ENCODE assay signal across 1 cellular context in the genomic region with DNA sequence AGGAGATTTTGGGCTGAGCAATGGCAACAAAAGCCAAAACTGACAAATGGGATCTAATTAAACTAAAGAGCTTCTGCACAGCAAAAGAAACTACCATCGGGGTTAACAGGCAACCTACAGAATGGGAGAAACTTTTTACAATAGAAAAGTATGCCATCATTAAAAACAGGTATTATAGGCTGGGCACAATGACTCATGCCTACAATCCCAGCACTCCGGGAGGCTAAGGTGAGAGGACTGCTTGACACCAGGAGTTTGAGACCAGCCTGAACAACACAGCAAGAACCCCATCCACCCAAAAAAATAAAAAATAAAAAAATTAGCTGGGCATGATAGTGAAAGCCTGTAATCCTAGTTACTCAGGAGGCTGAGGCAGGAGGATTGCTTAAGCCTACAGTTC.
TF ChIP-seq lines count a peak whose summit lies in the region.

No MANE protein-coding gene starts in this region.

TF ChIP-seq in HepG2, 621 proteins besides CTCF, POLR2A, EP300 and RAD21 (continued from another document):
- TF ChIP-seq, protein P1, sequence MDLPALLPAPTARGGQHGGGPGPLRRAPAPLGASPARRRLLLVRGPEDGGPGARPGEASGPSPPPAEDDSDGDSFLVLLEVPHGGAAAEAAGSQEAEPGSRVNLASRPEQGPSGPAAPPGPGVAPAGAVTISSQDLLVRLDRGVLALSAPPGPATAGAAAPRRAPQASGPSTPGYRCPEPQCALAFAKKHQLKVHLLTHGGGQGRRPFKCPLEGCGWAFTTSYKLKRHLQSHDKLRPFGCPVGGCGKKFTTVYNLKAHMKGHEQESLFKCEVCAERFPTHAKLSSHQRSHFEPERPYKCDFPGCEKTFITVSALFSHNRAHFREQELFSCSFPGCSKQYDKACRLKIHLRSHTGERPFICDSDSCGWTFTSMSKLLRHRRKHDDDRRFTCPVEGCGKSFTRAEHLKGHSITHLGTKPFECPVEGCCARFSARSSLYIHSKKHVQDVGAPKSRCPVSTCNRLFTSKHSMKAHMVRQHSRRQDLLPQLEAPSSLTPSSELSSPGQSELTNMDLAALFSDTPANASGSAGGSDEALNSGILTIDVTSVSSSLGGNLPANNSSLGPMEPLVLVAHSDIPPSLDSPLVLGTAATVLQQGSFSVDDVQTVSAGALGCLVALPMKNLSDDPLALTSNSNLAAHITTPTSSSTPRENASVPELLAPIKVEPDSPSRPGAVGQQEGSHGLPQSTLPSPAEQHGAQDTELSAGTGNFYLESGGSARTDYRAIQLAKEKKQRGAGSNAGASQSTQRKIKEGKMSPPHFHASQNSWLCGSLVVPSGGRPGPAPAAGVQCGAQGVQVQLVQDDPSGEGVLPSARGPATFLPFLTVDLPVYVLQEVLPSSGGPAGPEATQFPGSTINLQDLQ (CRISPR knock-in tag; IDR thresholded peaks at IDR 0.05), result no peak
- TF ChIP-seq, protein P2, sequence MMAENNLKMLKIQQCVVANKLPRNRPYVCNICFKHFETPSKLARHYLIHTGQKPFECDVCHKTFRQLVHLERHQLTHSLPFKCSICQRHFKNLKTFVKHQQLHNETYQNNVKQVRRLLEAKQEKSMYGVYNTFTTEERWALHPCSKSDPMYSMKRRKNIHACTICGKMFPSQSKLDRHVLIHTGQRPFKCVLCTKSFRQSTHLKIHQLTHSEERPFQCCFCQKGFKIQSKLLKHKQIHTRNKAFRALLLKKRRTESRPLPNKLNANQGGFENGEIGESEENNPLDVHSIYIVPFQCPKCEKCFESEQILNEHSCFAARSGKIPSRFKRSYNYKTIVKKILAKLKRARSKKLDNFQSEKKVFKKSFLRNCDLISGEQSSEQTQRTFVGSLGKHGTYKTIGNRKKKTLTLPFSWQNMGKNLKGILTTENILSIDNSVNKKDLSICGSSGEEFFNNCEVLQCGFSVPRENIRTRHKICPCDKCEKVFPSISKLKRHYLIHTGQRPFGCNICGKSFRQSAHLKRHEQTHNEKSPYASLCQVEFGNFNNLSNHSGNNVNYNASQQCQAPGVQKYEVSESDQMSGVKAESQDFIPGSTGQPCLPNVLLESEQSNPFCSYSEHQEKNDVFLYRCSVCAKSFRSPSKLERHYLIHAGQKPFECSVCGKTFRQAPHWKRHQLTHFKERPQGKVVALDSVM (CRISPR knock-in tag; IDR thresholded peaks at IDR 0.05), result peak; percentile 57
- TF ChIP-seq ATAD3A (CRISPR knock-in tag; IDR thresholded peaks at IDR 0.05), result no peak
